In genomic region chr6:31794294-31794865, GRCh38 we compare ENCODE assay signal across 1 cellular context.
TF ChIP-seq lines count a peak whose summit lies in the region.

No MANE protein-coding gene starts in this region.

TF ChIP-seq in endothelial cell of umbilical vein, 7 proteins besides CTCF, POLR2A, EP300 and RAD21:
- TF ChIP-seq JUN (IDR thresholded peaks at IDR 0.05; ENCODE audit: borderline replicate concordance, insufficient read depth, insufficient read length, low read depth): no peak
